23 cellular contexts compared by ENCODE assay signal in genomic region chr1:65398083-65398482, GRCh38. TPM values are rescaled to one million over a fixed set of nuclear protein-coding genes. Genes with fewer than 3 reads are reported as not detected.
A peak's percentile ranks its signal among the peaks of the same experiment; 100 is the strongest.
DNase-seq lines count a peak whose midpoint lies in the region; ATAC-seq, FAIRE-seq and TF ChIP-seq lines count a peak whose summit lies in the region.
"Had no signal": no experiment of that assay in that cellular context is flagged by ENCODE, and none has a peak within 500 bp of the region (broad histone marks: within the 10 kb centered on the region; RNA-seq: fewer than 3 reads in every experiment).

No MANE protein-coding gene starts in this region.

- FAIRE-seq in bronchial epithelial cell (lab: Jason Lieb, UNC) = no peak
- FAIRE-seq: GM18507, H1, RCC 7860 had no signal

- 95 to 100% methylated on average over 1 of the region's 1 CpG for WGBS in esophagus squamous epithelium, 2 donors

- H3K4me3 Mint-ChIP-seq in activated CD4-positive, alpha-beta T cell treated with anti-CD3 and anti-CD28 coated beads, Interleukin-2, amount 10 ng/mL, durations not matched to agents 24 days and 14 days = no peak overlapping the region
- peak overlapping the region; percentile 9 for H3K4me3 Mint-ChIP-seq in natural killer cell treated with Interleukin-12 subunit alpha and Interleukin-12 subunit beta and Interleukin-15 and Interleukin-18, amount 100 ng/mL, for 72 hours
- H3K4me3 Mint-ChIP-seq in natural killer cell = no peak overlapping the region
- H3K4me3 Mint-ChIP-seq: CD8-positive, alpha-beta memory T cell had no signal

- DNase-seq in activated CD4-positive, alpha-beta T cell treated with anti-CD3 and anti-CD28 coated beads, Interleukin-2, amount 10 ng/mL, durations not matched to agents 24 days and 14 days = peak; percentile 46
- no peak for DNase-seq in activated CD4-positive, alpha-beta T cell treated with anti-CD3 and anti-CD28 coated beads, Interleukin-2, amount 50 U/mL, for 1 hour
- no peak for DNase-seq in natural killer cell treated with Interleukin-12 subunit alpha and Interleukin-12 subunit beta and Interleukin-15 and Interleukin-18, amount 100 ng/mL, for 72 hours (ENCODE audit: low spot score)
- DNase-seq in natural killer cell (no peak), bronchial epithelial cell (ENCODE audit: low read depth) (peak; percentile 35), H4 (ENCODE audit: low spot score) (no peak), esophagus squamous epithelium (lab: John Stamatoyannopoulos, UW) (no peak), NCI-H1436 (lab: John Stamatoyannopoulos, UW) (no peak)
- DNase-seq: CD8-positive, alpha-beta memory T cell; GDM1; Kasumi-1; MG63; NCI-H1417 treated with DMSO at 0.1 percent for 48 hours; NCI-H187 treated with DMSO at 0.1 percent for 48 hours; NCI-H2107; NCI-H446 treated with DMSO at 0.1 percent for 48 hours; NCI-H526 treated with DMSO at 0.1 percent for 48 hours; OCI-M1; SJCRH30 had no signal

- peak in 1 of 2 donors; percentile 48 for ATAC-seq in natural killer cell treated with Interleukin-12 subunit alpha and Interleukin-12 subunit beta and Interleukin-15 and Interleukin-18, amount 100 ng/mL, for 72 hours
- ATAC-seq in natural killer cell = no peak

- intact Hi-C loops in activated CD4-positive, alpha-beta T cell treated with anti-CD3 and anti-CD28 coated beads, Interleukin-2, amount 10 ng/mL, durations not matched to agents 24 days and 14 days (cut with micrococcal nuclease) = loop anchor here (5.0 to 10.0 kb wide), 4 partner anchors 253 to 879 kb away; partner anchors contain the start of gene AK4
- intact Hi-C loops in natural killer cell (cut with micrococcal nuclease) (no loop called here), esophagus squamous epithelium (cut with DNase I) (no loop called here)

- H3K4me1 Mint-ChIP-seq in activated CD4-positive, alpha-beta T cell treated with anti-CD3 and anti-CD28 coated beads, Interleukin-2, amount 10 ng/mL, durations not matched to agents 24 days and 14 days = peaks cover 51% of the 10 kb centered on the region
- peaks cover 4 to 40% of the 10 kb centered on the region in 2 donors for H3K4me1 Mint-ChIP-seq in natural killer cell treated with Interleukin-12 subunit alpha and Interleukin-12 subunit beta and Interleukin-15 and Interleukin-18, amount 100 ng/mL, for 72 hours (ENCODE audit: low read depth in 2 of 2)
- H3K4me1 Mint-ChIP-seq in natural killer cell = no peaks in the 10 kb centered on the region

- H3K27me3 ChIP-seq in bronchial epithelial cell (ENCODE audit: control insufficient read depth, insufficient read depth, low read length) (no peaks in the 10 kb centered on the region), esophagus squamous epithelium (no peaks in the 10 kb centered on the region)
- H3K27me3 ChIP-seq: MG63, SJCRH30 had no signal

- TF ChIP-seq POLR2A in esophagus squamous epithelium (IDR thresholded peaks at IDR 0.05) = no peak

- no peak for TF ChIP-seq CTCF in natural killer cell (IDR thresholded peaks at IDR 0.05)
- TF ChIP-seq CTCF in bronchial epithelial cell (IDR thresholded peaks at IDR 0.05; ENCODE audit: insufficient read depth, low read length, severe bottlenecking) = no peak
- no peak for TF ChIP-seq CTCF in esophagus squamous epithelium (IDR thresholded peaks at IDR 0.05)

- no peaks in the 10 kb centered on the region for H3K36me3 ChIP-seq in bronchial epithelial cell (ENCODE audit: control insufficient read depth, insufficient read depth, low read length)
- H3K36me3 ChIP-seq in esophagus squamous epithelium = no peaks in the 10 kb centered on the region
- H3K36me3 ChIP-seq: MG63, SJCRH30 had no signal

- no peaks in the 10 kb centered on the region for H3K27me3 Mint-ChIP-seq in activated CD4-positive, alpha-beta T cell treated with anti-CD3 and anti-CD28 coated beads, Interleukin-2, amount 10 ng/mL, durations not matched to agents 24 days and 14 days
- H3K27me3 Mint-ChIP-seq in natural killer cell treated with Interleukin-12 subunit alpha and Interleukin-12 subunit beta and Interleukin-15 and Interleukin-18, amount 100 ng/mL, for 72 hours = peaks cover 14 to 19% of the 10 kb centered on the region in 2 donors
- H3K27me3 Mint-ChIP-seq in natural killer cell (ENCODE audit: low read depth in 2 of 2) = peaks cover 0 to 12% of the 10 kb centered on the region in 2 donors

- H3K4me1 ChIP-seq in esophagus squamous epithelium = no peaks in the 10 kb centered on the region
- H3K4me1 ChIP-seq: SJCRH30 had no signal

- peak overlapping the region; percentile 27 for H3K27ac Mint-ChIP-seq in activated CD4-positive, alpha-beta T cell treated with anti-CD3 and anti-CD28 coated beads, Interleukin-2, amount 10 ng/mL, durations not matched to agents 24 days and 14 days
- peak overlapping the region in 1 of 2 donors; percentile 62 for H3K27ac Mint-ChIP-seq in natural killer cell treated with Interleukin-12 subunit alpha and Interleukin-12 subunit beta and Interleukin-15 and Interleukin-18, amount 100 ng/mL, for 72 hours
- no peak overlapping the region for H3K27ac Mint-ChIP-seq in natural killer cell
- H3K27ac Mint-ChIP-seq: CD8-positive, alpha-beta memory T cell had no signal

- H3K9me3 Mint-ChIP-seq in activated CD4-positive, alpha-beta T cell treated with anti-CD3 and anti-CD28 coated beads, Interleukin-2, amount 10 ng/mL, durations not matched to agents 24 days and 14 days = peaks cover 4% of the 10 kb centered on the region
- H3K9me3 Mint-ChIP-seq in natural killer cell treated with Interleukin-12 subunit alpha and Interleukin-12 subunit beta and Interleukin-15 and Interleukin-18, amount 100 ng/mL, for 72 hours = no peaks in the 10 kb centered on the region
- H3K9me3 Mint-ChIP-seq in natural killer cell = no peaks in the 10 kb centered on the region
- H3K9me3 Mint-ChIP-seq: CD8-positive, alpha-beta memory T cell had no signal

- no peak overlapping the region for H3K27ac ChIP-seq in esophagus squamous epithelium
- H3K27ac ChIP-seq: C4-2B, SJCRH30 had no signal

- peaks cover 25% of the 10 kb centered on the region for H3K36me3 Mint-ChIP-seq in activated CD4-positive, alpha-beta T cell treated with anti-CD3 and anti-CD28 coated beads, Interleukin-2, amount 10 ng/mL, durations not matched to agents 24 days and 14 days (ENCODE audit: low read depth)
- H3K36me3 Mint-ChIP-seq in natural killer cell treated with Interleukin-12 subunit alpha and Interleukin-12 subunit beta and Interleukin-15 and Interleukin-18, amount 100 ng/mL, for 72 hours = no peaks in the 10 kb centered on the region
- H3K36me3 Mint-ChIP-seq in natural killer cell = no peaks in the 10 kb centered on the region

- H3K9me3 ChIP-seq in esophagus squamous epithelium = no peaks in the 10 kb centered on the region
- H3K9me3 ChIP-seq: MG63, SJCRH30 had no signal

- no peak overlapping the region for H3K4me3 ChIP-seq in bronchial epithelial cell (ENCODE audit: low read depth, low read length)
- H3K4me3 ChIP-seq in esophagus squamous epithelium = no peak overlapping the region
- H3K4me3 ChIP-seq: MG63, SJCRH30 had no signal

RNA-seq across cellular contexts. Expression of gene LEPR, which starts 22.4 kb away (rescaled TPM):
- 1.1 and 1.2 TPM in 2 replicates for total RNA-seq in activated CD4-positive, alpha-beta T cell treated with anti-CD3 and anti-CD28 coated beads, Interleukin-2, amount 10 ng/mL, durations not matched to agents 24 days and 14 days
- 1 to 10 TPM; 1.5 to 3.3 TPM for total RNA-seq in natural killer cell treated with Interleukin-12 subunit alpha and Interleukin-12 subunit beta and Interleukin-15 and Interleukin-18, amount 100 ng/mL, for 72 hours
- 1 to 10 TPM; 2.0 to 3.6 (median 2.1) TPM for total RNA-seq in natural killer cell
- total RNA-seq in bronchial epithelial cell = 9.5 and 15.5 TPM in 2 replicates
- 1.9 and 2.4 TPM in 2 replicates for total RNA-seq in H4 (2014; rRNA removed; shearing (Covaris generic))
- total RNA-seq in esophagus squamous epithelium = 10 to 100 TPM in 2 of 4 donors, 1 to 10 TPM in 2; 1.2 to 20.4 (median 6.3) TPM

RNA-seq across cellular contexts. Expression of gene LEPROT, which starts 22.4 kb away (rescaled TPM):
- 17.9 and 20.2 TPM in 2 replicates for total RNA-seq in activated CD4-positive, alpha-beta T cell treated with anti-CD3 and anti-CD28 coated beads, Interleukin-2, amount 10 ng/mL, durations not matched to agents 24 days and 14 days
- total RNA-seq in natural killer cell treated with Interleukin-12 subunit alpha and Interleukin-12 subunit beta and Interleukin-15 and Interleukin-18, amount 100 ng/mL, for 72 hours = 10 to 100 TPM; 24.2 to 40.4 TPM
- 10 to 100 TPM; 18.1 to 33.0 (median 20.3) TPM for total RNA-seq in natural killer cell
- total RNA-seq in bronchial epithelial cell = 27.9 and 37.4 TPM in 2 replicates
- 32.8 and 43.4 TPM in 2 replicates for total RNA-seq in H4 (2014; rRNA removed; shearing (Covaris generic))
- total RNA-seq in esophagus squamous epithelium = 10 to 100 TPM; 29.7 to 56.9 (median 42.9) TPM

Comparison
In these comparisons a context has a peak if more than half of its experiments do, and no peak if none do; other contexts are left out.
1. DNase-seq: peak in activated CD4-positive, alpha-beta T cell treated with anti-CD3 and anti-CD28 coated beads, Interleukin-2, amount 10 ng/mL, durations not matched to agents 24 days and 14 days (single experiment) and bronchial epithelial cell (single experiment); none in activated CD4-positive, alpha-beta T cell treated with anti-CD3 and anti-CD28 coated beads, Interleukin-2, amount 50 U/mL, for 1 hour (single experiment), natural killer cell treated with Interleukin-12 subunit alpha and Interleukin-12 subunit beta and Interleukin-15 and Interleukin-18, amount 100 ng/mL, for 72 hours (single experiment), natural killer cell (single experiment), H4 (single experiment), esophagus squamous epithelium (single experiment) and NCI-H1436 (single experiment).